25 cellular contexts compared by ENCODE assay signal in genomic region chr12:10320643-10321042, GRCh38. TPM values are rescaled to one million over a fixed set of nuclear protein-coding genes. Genes with fewer than 3 reads are reported as not detected.
DNase-seq lines count a peak whose midpoint lies in the region; ATAC-seq and TF ChIP-seq lines count a peak whose summit lies in the region.
"Had no signal": no experiment of that assay in that cellular context is flagged by ENCODE, and none has a peak within 500 bp of the region (broad histone marks: within the 10 kb centered on the region; RNA-seq: fewer than 3 reads in every experiment).

No MANE protein-coding gene starts in this region.

- no peak overlapping the region for H3K27ac ChIP-seq in transverse colon
- H3K27ac ChIP-seq: heart right ventricle, tibial artery had no signal

- no peaks in the 10 kb centered on the region for H3K27me3 ChIP-seq in transverse colon
- H3K27me3 ChIP-seq: heart right ventricle, tibial artery had no signal

- ATAC-seq in stimulated activated effector memory CD8-positive, alpha-beta T cell treated with anti-CD3 and anti-CD28 coated beads, Interleukin-12 subunit alpha, Interleukin-12 subunit beta, amount 100 ng/mL, for 72 hours: peak; percentile 90
- no peak for ATAC-seq in HG02763 (IDR thresholded peaks at IDR 0.05; ENCODE audit: unreplicated experiment)
- no peak for ATAC-seq in GM21390 (IDR thresholded peaks at IDR 0.05; ENCODE audit: unreplicated experiment)
- ATAC-seq: heart right ventricle, SK-N-SH treated with all-trans-retinoic acid at 6 μM for 48 hours had no signal

- H3K9me3 Mint-ChIP-seq in activated CD4-positive, alpha-beta T cell treated with anti-CD3 and anti-CD28 coated beads, Interleukin-2, amount 10 ng/mL, durations not matched to agents 24 days and 14 days: peaks cover 13% of the 10 kb centered on the region
- H3K9me3 Mint-ChIP-seq in activated T-helper 2 cell treated with anti-CD3 and anti-CD28 coated beads, Interferon-gamma antibody, Interleukin-2, Interleukin-4, amounts not matched to agents 10 μg/mL and 5 μg/mL and 100 μg/mL, durations not matched to agents 14 hours and 24 hours and 36 hours: peaks cover 35% of the 10 kb centered on the region
- H3K9me3 Mint-ChIP-seq in stimulated activated effector memory CD8-positive, alpha-beta T cell treated with anti-CD3 and anti-CD28 coated beads, Interleukin-12 subunit alpha, Interleukin-12 subunit beta, amount 100 ng/mL, for 72 hours: peaks cover 3% of the 10 kb centered on the region
- H3K9me3 Mint-ChIP-seq: activated B cell treated with CpG ODN at 0.5 μM for 24 hours had no signal

- no peak for TF ChIP-seq POLR2A in transverse colon (IDR thresholded peaks at IDR 0.05)

- H3K36me3 Mint-ChIP-seq in activated CD4-positive, alpha-beta T cell treated with anti-CD3 and anti-CD28 coated beads, Interleukin-2, amount 10 ng/mL, durations not matched to agents 24 days and 14 days (ENCODE audit: low read depth): no peaks in the 10 kb centered on the region
- peaks cover 26% of the 10 kb centered on the region for H3K36me3 Mint-ChIP-seq in activated T-helper 2 cell treated with anti-CD3 and anti-CD28 coated beads, Interferon-gamma antibody, Interleukin-2, Interleukin-4, amounts not matched to agents 10 μg/mL and 5 μg/mL and 100 μg/mL, durations not matched to agents 14 hours and 24 hours and 36 hours (ENCODE audit: low read depth)
- peaks cover 76% of the 10 kb centered on the region for H3K36me3 Mint-ChIP-seq in stimulated activated effector memory CD8-positive, alpha-beta T cell treated with anti-CD3 and anti-CD28 coated beads, Interleukin-12 subunit alpha, Interleukin-12 subunit beta, amount 100 ng/mL, for 72 hours

- no peaks in the 10 kb centered on the region for H3K9me3 ChIP-seq in transverse colon
- H3K9me3 ChIP-seq: heart right ventricle, tibial artery had no signal

- H3K36me3 ChIP-seq in transverse colon: no peaks in the 10 kb centered on the region
- H3K36me3 ChIP-seq: heart right ventricle, tibial artery had no signal

- no peak for TF ChIP-seq EP300 in transverse colon (IDR thresholded peaks at IDR 0.05; ENCODE audit: low read depth)

- TF ChIP-seq CTCF in GM20000 (IDR thresholded peaks at IDR 0.05; ENCODE audit: extremely low read depth, missing control alignments) (no peak), transverse colon (IDR thresholded peaks at IDR 0.05) (no peak)

- 67 to 76% methylated on average over 1 of the region's 1 CpG for WGBS in transverse colon (ENCODE audit: low coverage in 1 of 2), 2 donors

- no peak for DNase-seq in activated CD4-positive, alpha-beta T cell treated with anti-CD3 and anti-CD28 coated beads, Interleukin-2, amount 10 ng/mL, durations not matched to agents 24 days and 14 days
- DNase-seq in activated CD4-positive, alpha-beta T cell treated with anti-CD3 and anti-CD28 coated beads for 48 hours: no peak
- peak; percentile 15 for DNase-seq in GM20000 (ENCODE audit: low spot score)
- no peak for DNase-seq in activated T-helper 2 cell treated with anti-CD3 and anti-CD28 coated beads, Interferon-gamma antibody, Interleukin-2, Interleukin-4, amounts not matched to agents 10 μg/mL and 5 μg/mL and 100 μg/mL, durations not matched to agents 14 hours and 24 hours and 36 hours (ENCODE audit: low spot score)
- no peak for DNase-seq in stimulated activated effector memory CD8-positive, alpha-beta T cell treated with anti-CD3 and anti-CD28 coated beads, Interleukin-12 subunit alpha, Interleukin-12 subunit beta, amount 100 ng/mL, for 72 hours (ENCODE audit: low spot score in 2 of 2)
- DNase-seq in transverse colon: no peak
- DNase-seq: activated B cell treated with CpG ODN at 0.5 μM for 24 hours; DMS79 treated with DMSO at 0.1 percent for 48 hours; H7; heart right ventricle; KBM-7; mesendoderm; NCI-H146; NCI-H2171 treated with DMSO at 0.1 percent for 48 hours; NCI-H526; retina; stimulated activated naive CD4-positive, alpha-beta T cell treated with Interleukin-2 at 50 U/mL for 16 hours; T1000; tibial artery had no signal

- H3K4me3 ChIP-seq in transverse colon: no peak overlapping the region
- H3K4me3 ChIP-seq: heart right ventricle, smooth muscle cell, tibial artery had no signal

- peaks cover 7% of the 10 kb centered on the region for H3K27me3 Mint-ChIP-seq in activated CD4-positive, alpha-beta T cell treated with anti-CD3 and anti-CD28 coated beads, Interleukin-2, amount 10 ng/mL, durations not matched to agents 24 days and 14 days
- peaks cover 3% of the 10 kb centered on the region for H3K27me3 Mint-ChIP-seq in activated T-helper 2 cell treated with anti-CD3 and anti-CD28 coated beads, Interferon-gamma antibody, Interleukin-2, Interleukin-4, amounts not matched to agents 10 μg/mL and 5 μg/mL and 100 μg/mL, durations not matched to agents 14 hours and 24 hours and 36 hours (ENCODE audit: low read depth)

- peak overlapping the region; percentile 77 for H3K27ac Mint-ChIP-seq in activated CD4-positive, alpha-beta T cell treated with anti-CD3 and anti-CD28 coated beads, Interleukin-2, amount 10 ng/mL, durations not matched to agents 24 days and 14 days
- H3K27ac Mint-ChIP-seq in activated T-helper 2 cell treated with anti-CD3 and anti-CD28 coated beads, Interferon-gamma antibody, Interleukin-2, Interleukin-4, amounts not matched to agents 10 μg/mL and 5 μg/mL and 100 μg/mL, durations not matched to agents 14 hours and 24 hours and 36 hours: peak overlapping the region; percentile 77
- peak overlapping the region; percentile 63 for H3K27ac Mint-ChIP-seq in stimulated activated effector memory CD8-positive, alpha-beta T cell treated with anti-CD3 and anti-CD28 coated beads, Interleukin-12 subunit alpha, Interleukin-12 subunit beta, amount 100 ng/mL, for 72 hours
- H3K27ac Mint-ChIP-seq: activated B cell treated with CpG ODN at 0.5 μM for 24 hours had no signal

- intact Hi-C loops in activated CD4-positive, alpha-beta T cell treated with anti-CD3 and anti-CD28 coated beads, Interleukin-2, amount 10 ng/mL, durations not matched to agents 24 days and 14 days (cut with micrococcal nuclease): loop anchor here (1.0 to 2.0 kb wide), 3 partner anchors 16 to 221 kb away; no protein-coding TSS in a partner anchor
- intact Hi-C loops in activated T-helper 2 cell treated with anti-CD3 and anti-CD28 coated beads, Interferon-gamma antibody, Interleukin-2, Interleukin-4, amounts not matched to agents 10 μg/mL and 5 μg/mL and 100 μg/mL, durations not matched to agents 14 hours and 24 hours and 36 hours (cut with micrococcal nuclease): loop anchor here (1.0 to 5.0 kb wide), 7 partner anchors 16 to 352 kb away; partner anchors contain the start of gene STYK1
- intact Hi-C loops in transverse colon (cut with DNase I; ENCODE audit: low total_unique reads): no loop called here

- peaks cover 15% of the 10 kb centered on the region for H3K4me1 Mint-ChIP-seq in activated CD4-positive, alpha-beta T cell treated with anti-CD3 and anti-CD28 coated beads, Interleukin-2, amount 10 ng/mL, durations not matched to agents 24 days and 14 days
- peaks cover 37% of the 10 kb centered on the region for H3K4me1 Mint-ChIP-seq in activated T-helper 2 cell treated with anti-CD3 and anti-CD28 coated beads, Interferon-gamma antibody, Interleukin-2, Interleukin-4, amounts not matched to agents 10 μg/mL and 5 μg/mL and 100 μg/mL, durations not matched to agents 14 hours and 24 hours and 36 hours (ENCODE audit: low read depth)
- H3K4me1 Mint-ChIP-seq in stimulated activated effector memory CD8-positive, alpha-beta T cell treated with anti-CD3 and anti-CD28 coated beads, Interleukin-12 subunit alpha, Interleukin-12 subunit beta, amount 100 ng/mL, for 72 hours: peaks cover 61% of the 10 kb centered on the region
- H3K4me1 Mint-ChIP-seq: activated B cell treated with CpG ODN at 0.5 μM for 24 hours had no signal

- H3K4me1 ChIP-seq in transverse colon: no peaks in the 10 kb centered on the region
- H3K4me1 ChIP-seq: heart right ventricle, tibial artery had no signal

- H3K4me3 Mint-ChIP-seq in activated CD4-positive, alpha-beta T cell treated with anti-CD3 and anti-CD28 coated beads, Interleukin-2, amount 10 ng/mL, durations not matched to agents 24 days and 14 days: peak overlapping the region; percentile 0
- H3K4me3 Mint-ChIP-seq in activated T-helper 2 cell treated with anti-CD3 and anti-CD28 coated beads, Interferon-gamma antibody, Interleukin-2, Interleukin-4, amounts not matched to agents 10 μg/mL and 5 μg/mL and 100 μg/mL, durations not matched to agents 14 hours and 24 hours and 36 hours (ENCODE audit: low read depth): no peak overlapping the region
- H3K4me3 Mint-ChIP-seq in stimulated activated effector memory CD8-positive, alpha-beta T cell treated with anti-CD3 and anti-CD28 coated beads, Interleukin-12 subunit alpha, Interleukin-12 subunit beta, amount 100 ng/mL, for 72 hours: peak overlapping the region; percentile 1
- H3K4me3 Mint-ChIP-seq: activated B cell treated with CpG ODN at 0.5 μM for 24 hours had no signal

- in situ Hi-C loops in transverse colon (cut with MboI; ENCODE audit: low pct_ligation_motif_present in 1 of 4, low pct_unique_long_range_greater_than_20kb in 1 of 4, low sequenced_read_pairs in 3 of 4): loop anchor here in 2 of 4 donors (10.0 to 25.0 kb wide), 2 partner anchors 234 to 242 kb away; no protein-coding TSS in a partner anchor

RNA-seq across cellular contexts. Expression of gene KLRD1, which starts 13.0 kb away (rescaled TPM):
- total RNA-seq in activated CD4-positive, alpha-beta T cell treated with anti-CD3 and anti-CD28 coated beads, Interleukin-2, amount 10 ng/mL, durations not matched to agents 24 days and 14 days: 1.2 and 1.7 TPM in 2 replicates
- 3.3 and 3.5 TPM in 2 replicates for total RNA-seq in activated T-helper 2 cell treated with anti-CD3 and anti-CD28 coated beads, Interferon-gamma antibody, Interleukin-2, Interleukin-4, amounts not matched to agents 10 μg/mL and 5 μg/mL and 100 μg/mL, durations not matched to agents 14 hours and 24 hours and 36 hours
- total RNA-seq in transverse colon: 1 to 10 TPM in 3 of 4 donors, under 1 TPM in 1; 0.20 to 8.6 (median 2.6) TPM
- total RNA-seq: epithelial cell of proximal tubule, HT-29 had no signal
